In genomic region chr4:115334736-115335411, GRCh38 we compare ENCODE assay signal across 23 cellular contexts.
DNase-seq lines count a peak whose midpoint lies in the region; ATAC-seq, FAIRE-seq and TF ChIP-seq lines count a peak whose summit lies in the region.
"Had no signal": no experiment of that assay in that cellular context is flagged by ENCODE, and none has a peak within 500 bp of the region (broad histone marks: within the 10 kb centered on the region; RNA-seq: fewer than 3 reads in every experiment).

No MANE protein-coding gene starts in this region.

- H3K4me3 ChIP-seq in colonic mucosa: no peak overlapping the region
- H3K4me3 ChIP-seq: heart right ventricle, pancreas had no signal

- H3K27ac Mint-ChIP-seq in progenitor cell of endocrine pancreas: no peak overlapping the region
- H3K27ac Mint-ChIP-seq in activated CD4-positive, alpha-beta T cell treated with anti-CD3 and anti-CD28 coated beads for 36 hours: no peak overlapping the region
- H3K27ac Mint-ChIP-seq: CD4-positive, CD25-positive, alpha-beta regulatory T cell; naive B cell had no signal

- POLR2A ChIA-PET in activated CD4-positive, alpha-beta T cell treated with anti-CD3 and anti-CD28 coated beads for 36 hours (lab: Charles Lee): interaction anchor here (0.7 kb wide), 1 partner anchor 425 kb away, joined by 3 read pairs; no protein-coding TSS in a partner anchor

- intact Hi-C loops in colonic mucosa (cut with DNase I): no loop called here
- intact Hi-C loops in activated CD4-positive, alpha-beta T cell treated with anti-CD3 and anti-CD28 coated beads for 36 hours (cut with DNase I, micrococcal nuclease): no loop called here

- H3K4me1 Mint-ChIP-seq in progenitor cell of endocrine pancreas (ENCODE audit: low read depth): no peaks in the 10 kb centered on the region
- H3K4me1 Mint-ChIP-seq in activated CD4-positive, alpha-beta T cell treated with anti-CD3 and anti-CD28 coated beads for 36 hours: no peaks in the 10 kb centered on the region
- H3K4me1 Mint-ChIP-seq: CD4-positive, CD25-positive, alpha-beta regulatory T cell had no signal

- no peaks in the 10 kb centered on the region for H3K36me3 Mint-ChIP-seq in progenitor cell of endocrine pancreas (ENCODE audit: insufficient read depth)
- H3K36me3 Mint-ChIP-seq in activated CD4-positive, alpha-beta T cell treated with anti-CD3 and anti-CD28 coated beads for 36 hours (ENCODE audit: low read depth): no peaks in the 10 kb centered on the region
- H3K36me3 Mint-ChIP-seq: CD4-positive, CD25-positive, alpha-beta regulatory T cell; naive B cell had no signal

- H3K4me1 ChIP-seq in colonic mucosa: no peaks in the 10 kb centered on the region
- H3K4me1 ChIP-seq: heart right ventricle, pancreas had no signal

- CTCF ChIA-PET in activated CD4-positive, alpha-beta T cell treated with anti-CD3 and anti-CD28 coated beads for 36 hours (lab: Charles Lee): no interaction called here

- H3K4me3 Mint-ChIP-seq in progenitor cell of endocrine pancreas (ENCODE audit: low read depth): no peak overlapping the region
- no peak overlapping the region for H3K4me3 Mint-ChIP-seq in activated CD4-positive, alpha-beta T cell treated with anti-CD3 and anti-CD28 coated beads for 36 hours
- H3K4me3 Mint-ChIP-seq: CD4-positive, CD25-positive, alpha-beta regulatory T cell; naive B cell had no signal

- H3K27ac ChIP-seq in colonic mucosa: no peak overlapping the region
- H3K27ac ChIP-seq: heart right ventricle, pancreas, RWPE1 had no signal

- peak; percentile 29 for FAIRE-seq in GM18507 (lab: Jason Lieb, UNC)
- FAIRE-seq: pancreas had no signal

- H3K27me3 ChIP-seq in colonic mucosa: no peaks in the 10 kb centered on the region
- H3K27me3 ChIP-seq: heart right ventricle, pancreas had no signal

- H3K9ac ChIP-seq in colonic mucosa (ENCODE audit: low read depth in 2 of 2, low read length in 2 of 2): no peak overlapping the region

- ATAC-seq in GM21367 (IDR thresholded peaks at IDR 0.05; ENCODE audit: unreplicated experiment) (peak; percentile 67), HG02884 (IDR thresholded peaks at IDR 0.05; ENCODE audit: unreplicated experiment) (peak; percentile 54), HG03439 (IDR thresholded peaks at IDR 0.05; ENCODE audit: unreplicated experiment) (peak; percentile 75)
- ATAC-seq in activated CD4-positive, alpha-beta T cell treated with anti-CD3 and anti-CD28 coated beads for 36 hours: no peak
- ATAC-seq: heart right ventricle, pancreas had no signal

- no peaks in the 10 kb centered on the region for H3K36me3 ChIP-seq in colonic mucosa
- H3K36me3 ChIP-seq: heart right ventricle, pancreas had no signal

- DNase-seq in GM18507 (ENCODE audit: extremely low spot score, insufficient read length, low read depth): no peak
- DNase-seq in colonic mucosa: no peak
- DNase-seq in NCI-H1436 treated with DMSO at 0.1 percent for 48 hours (lab: John Stamatoyannopoulos, UW): no peak
- no peak for DNase-seq in progenitor cell of endocrine pancreas (ENCODE audit: low spot score, unreplicated experiment)
- DNase-seq in activated CD4-positive, alpha-beta T cell treated with anti-CD3 and anti-CD28 coated beads for 36 hours: no peak
- DNase-seq: activated CD4-positive, alpha-beta T cell treated with anti-CD3 and anti-CD28 coated beads for 4 hours; activated effector memory CD4-positive, alpha-beta T cell treated with anti-CD3 and anti-CD28 coated beads, Interleukin-2, amount 50 U/mL, for 16 hours; CD4-positive, CD25-positive, alpha-beta regulatory T cell; cerebellar nuclear complex; DMS79; effector memory CD4-positive, alpha-beta T cell; GOT3; heart right ventricle; Kasumi-1; naive B cell; NCI-H1417 treated with DMSO at 0.1 percent for 48 hours; pancreas; stimulated activated CD4-positive, alpha-beta T cell treated with anti-CD3 and anti-CD28 coated beads, Interleukin-4, amount 100 ng/mL, for 4 hours; stimulated activated CD8-positive, alpha-beta memory T cell treated with anti-CD3 and anti-CD28 coated beads, Interleukin-4, amount 100 ng/mL, for 48 hours had no signal

- H3K27me3 Mint-ChIP-seq in progenitor cell of endocrine pancreas: no peaks in the 10 kb centered on the region
- no peaks in the 10 kb centered on the region for H3K27me3 Mint-ChIP-seq in activated CD4-positive, alpha-beta T cell treated with anti-CD3 and anti-CD28 coated beads for 36 hours
- H3K27me3 Mint-ChIP-seq: CD4-positive, CD25-positive, alpha-beta regulatory T cell; naive B cell had no signal

- TF ChIP-seq CTCF in colonic mucosa (IDR thresholded peaks at IDR 0.05): no peak
- no peak for TF ChIP-seq CTCF in progenitor cell of endocrine pancreas (IDR thresholded peaks at IDR 0.05; ENCODE audit: unreplicated experiment)

- H3K9me3 Mint-ChIP-seq in progenitor cell of endocrine pancreas (ENCODE audit: low read depth): no peaks in the 10 kb centered on the region
- no peaks in the 10 kb centered on the region for H3K9me3 Mint-ChIP-seq in activated CD4-positive, alpha-beta T cell treated with anti-CD3 and anti-CD28 coated beads for 36 hours (ENCODE audit: low read depth)

- no peaks in the 10 kb centered on the region for H3K9me3 ChIP-seq in colonic mucosa
- H3K9me3 ChIP-seq: pancreas had no signal
